In genomic region chr11:16818284-16818683, GRCh38 we compare ENCODE assay signal across 23 cellular contexts.
A peak's percentile ranks its signal among the peaks of the same experiment; 100 is the strongest.
DNase-seq lines count a peak whose midpoint lies in the region; ATAC-seq and TF ChIP-seq lines count a peak whose summit lies in the region.
"Had no signal": no experiment of that assay in that cellular context is flagged by ENCODE, and none has a peak within 500 bp of the region (broad histone marks: within the 10 kb centered on the region; RNA-seq: fewer than 3 reads in every experiment).

No MANE protein-coding gene starts in this region.

- H3K4me2 ChIP-seq in GM23248 (ENCODE audit: unreplicated experiment), result no peak overlapping the region

- H3K9me2 ChIP-seq in GM23248 (ENCODE audit: insufficient read depth), result no peaks in the 10 kb centered on the region

- no peak for ATAC-seq in WTC11
- no peak for ATAC-seq in activated T-cell treated with anti-CD3 and anti-CD28 coated beads, Interleukin-2, amount 50 U/mL, for 72 hours (replicated peaks in 1 of 2)
- ATAC-seq in GM18909 (IDR thresholded peaks at IDR 0.05; ENCODE audit: poor library complexity, unreplicated experiment), result no peak
- ATAC-seq: effector memory CD8-positive, alpha-beta T cell; gastroesophageal sphincter; natural killer cell had no signal

- no peaks in the 10 kb centered on the region for H3K79me2 ChIP-seq in GM23248 (ENCODE audit: insufficient read depth)

- no peak overlapping the region for H3K9ac ChIP-seq in GM23248

- POLR2A ChIA-PET in WTC11 (lab: Charles Lee), result no interaction called here

- no peak for TF ChIP-seq CTCF in WTC11 (IDR thresholded peaks at IDR 0.05)
- TF ChIP-seq CTCF in choroid plexus epithelial cell (conservative IDR thresholded peaks at IDR 0.05; ENCODE audit: low read depth, low read length), result peak; percentile 19
- no peak for TF ChIP-seq CTCF in neural crest cell (conservative IDR thresholded peaks at IDR 0.05)

- H3K27ac ChIP-seq in GM23248, result no peak overlapping the region
- H3K27ac ChIP-seq: C4-2B, esophagus squamous epithelium, gastroesophageal sphincter had no signal

- H3K4me1 Mint-ChIP-seq in WTC11 (peaks cover 13% of the 10 kb centered on the region), neural crest cell (peaks cover 22% of the 10 kb centered on the region)
- H3K4me1 Mint-ChIP-seq in activated T-cell treated with anti-CD3 and anti-CD28 coated beads, Interleukin-2, amount 50 U/mL, for 72 hours (ENCODE audit: low read depth), result peaks cover 13% of the 10 kb centered on the region

- H3F3A ChIP-seq in GM23248 (ENCODE audit: insufficient read depth), result no peaks in the 10 kb centered on the region

- in situ Hi-C loops in GM23248 (cut with MboI), result no loop called here

- peaks cover 28% of the 10 kb centered on the region for H3K27me3 ChIP-seq in GM23248 (replicated peaks; ENCODE audit: insufficient read depth)
- H3K27me3 ChIP-seq: esophagus squamous epithelium, gastroesophageal sphincter had no signal

- H3K36me3 Mint-ChIP-seq in WTC11 (peaks cover 4% of the 10 kb centered on the region; the same call in 1 of the 2 replicates), neural crest cell (ENCODE audit: low read depth) (no peaks in the 10 kb centered on the region)
- H3K36me3 Mint-ChIP-seq in activated T-cell treated with anti-CD3 and anti-CD28 coated beads, Interleukin-2, amount 50 U/mL, for 72 hours (ENCODE audit: insufficient read depth in 2 of 2), result no peaks in the 10 kb centered on the region
- H3K36me3 Mint-ChIP-seq: natural killer cell had no signal

- 32 to 38% methylated on average over 4 of the region's 4 CpGs for WGBS in GM23248 (ENCODE audit: low coverage in 1 of 2, low lambda C conversion rate in 2 of 2, missing lambda C conversion rate in 2 of 2), 2 experiments

- H3K27ac Mint-ChIP-seq in WTC11 (peak overlapping the region; percentile 22; the same call in 1 of the 2 replicates), neural crest cell (ENCODE audit: unreplicated experiment) (peak overlapping the region; percentile 25)
- no peak overlapping the region for H3K27ac Mint-ChIP-seq in activated T-cell treated with anti-CD3 and anti-CD28 coated beads, Interleukin-2, amount 50 U/mL, for 72 hours
- H3K27ac Mint-ChIP-seq: activated naive CD4-positive, alpha-beta T cell treated with anti-CD3 and anti-CD28 coated beads for 36 hours; activated T-cell treated with anti-CD3 and anti-CD28 coated beads, Interleukin-2, amount 50 U/mL, for 24 hours; effector memory CD8-positive, alpha-beta T cell; mesothelial cell of epicardium; natural killer cell had no signal

- H3K27me3 Mint-ChIP-seq in WTC11 (ENCODE audit: low read depth) (no peaks in the 10 kb centered on the region), neural crest cell (ENCODE audit: low read depth) (no peaks in the 10 kb centered on the region)
- H3K27me3 Mint-ChIP-seq in activated T-cell treated with anti-CD3 and anti-CD28 coated beads, Interleukin-2, amount 50 U/mL, for 72 hours (ENCODE audit: low read depth), result no peaks in the 10 kb centered on the region
- H3K27me3 Mint-ChIP-seq: activated T-cell treated with anti-CD3 and anti-CD28 coated beads, Interleukin-2, amount 50 U/mL, for 24 hours had no signal

- no peaks in the 10 kb centered on the region for H4K20me1 ChIP-seq in GM23248 (ENCODE audit: insufficient read depth)

- no peaks in the 10 kb centered on the region for H3K4me1 ChIP-seq in GM23248 (ENCODE audit: insufficient read depth)

- H3K36me3 ChIP-seq in GM23248 (ENCODE audit: low read depth), result no peaks in the 10 kb centered on the region

- DNase-seq in GM23248, result peak; percentile 26
- no peak for DNase-seq in WTC11 (ENCODE audit: low spot score)
- no peak for DNase-seq in choroid plexus epithelial cell (ENCODE audit: low read depth)
- no peak for DNase-seq in neural crest cell (ENCODE audit: low read depth, low spot score)
- no peak for DNase-seq in activated T-cell treated with anti-CD3 and anti-CD28 coated beads, Interleukin-2, amount 50 U/mL, for 72 hours
- no peak for DNase-seq in amygdala (lab: John Stamatoyannopoulos, UW)
- no peak for DNase-seq in NCI-H1417 (lab: John Stamatoyannopoulos, UW)
- DNase-seq: activated naive CD4-positive, alpha-beta T cell treated with anti-CD3 and anti-CD28 coated beads for 36 hours; activated T-cell treated with anti-CD3 and anti-CD28 coated beads, Interleukin-2, amount 50 U/mL, for 24 hours; effector memory CD8-positive, alpha-beta T cell; esophagus squamous epithelium; IMR-90; left ventricle myocardium inferior; natural killer cell; NCI-H2081 treated with DMSO at 0.1 percent for 48 hours; NCI-H345; Right ventricle myocardium superior; stimulated activated CD8-positive, alpha-beta memory T cell treated with anti-CD3 and anti-CD28 coated beads, Interleukin-4, amount 100 ng/mL, for 48 hours; trophoblast cell had no signal

- H3K4me3 ChIP-seq in GM23248, result no peak overlapping the region
- H3K4me3 ChIP-seq in choroid plexus epithelial cell (ENCODE audit: low read depth, low read length), result no peak overlapping the region
- H3K4me3 ChIP-seq: esophagus squamous epithelium, gastroesophageal sphincter, left ventricle myocardium inferior had no signal

- CTCF ChIA-PET in WTC11 (lab: Charles Lee), result interaction anchor here (1.2 kb wide), 1 partner anchor 245 kb away, joined by 4 read pairs; no protein-coding TSS in a partner anchor

- no peak overlapping the region for H3K4me3 Mint-ChIP-seq in WTC11
- no peak overlapping the region for H3K4me3 Mint-ChIP-seq in neural crest cell
- no peak overlapping the region for H3K4me3 Mint-ChIP-seq in activated T-cell treated with anti-CD3 and anti-CD28 coated beads, Interleukin-2, amount 50 U/mL, for 72 hours
- H3K4me3 Mint-ChIP-seq: activated naive CD4-positive, alpha-beta T cell treated with anti-CD3 and anti-CD28 coated beads for 36 hours; activated T-cell treated with anti-CD3 and anti-CD28 coated beads, Interleukin-2, amount 50 U/mL, for 24 hours; effector memory CD8-positive, alpha-beta T cell; mesothelial cell of epicardium; natural killer cell had no signal

- H3K9me3 Mint-ChIP-seq in WTC11 (no peaks in the 10 kb centered on the region), neural crest cell (no peaks in the 10 kb centered on the region)
- H3K9me3 Mint-ChIP-seq in activated T-cell treated with anti-CD3 and anti-CD28 coated beads, Interleukin-2, amount 50 U/mL, for 72 hours, result no peaks in the 10 kb centered on the region
- H3K9me3 Mint-ChIP-seq: activated naive CD4-positive, alpha-beta T cell treated with anti-CD3 and anti-CD28 coated beads for 36 hours; activated T-cell treated with anti-CD3 and anti-CD28 coated beads, Interleukin-2, amount 50 U/mL, for 24 hours; effector memory CD8-positive, alpha-beta T cell; mesothelial cell of epicardium; natural killer cell had no signal

- no peak overlapping the region for H2AFZ ChIP-seq in GM23248

- H3K9me3 ChIP-seq in GM23248 (ENCODE audit: low read depth), result no peaks in the 10 kb centered on the region
- H3K9me3 ChIP-seq: esophagus squamous epithelium, gastroesophageal sphincter, left ventricle myocardium inferior had no signal

TF ChIP-seq in WTC11, 78 proteins besides CTCF, POLR2A, EP300 and RAD21 (continues in another document):
- TF ChIP-seq NR2C2 (CRISPR knock-in tag; IDR thresholded peaks at IDR 0.05) (no peak), FOXJ3 (CRISPR knock-in tag; IDR thresholded peaks at IDR 0.05; ENCODE audit: borderline replicate concordance) (no peak), STAT6 (CRISPR knock-in tag; conservative IDR thresholded peaks at IDR 0.05; ENCODE audit: low read depth) (no peak), ELF4 (CRISPR knock-in tag; IDR thresholded peaks at IDR 0.05; ENCODE audit: low read depth) (no peak), SP1 (CRISPR knock-in tag; conservative IDR thresholded peaks at IDR 0.05) (no peak), SMAD3 (CRISPR knock-in tag; IDR thresholded peaks at IDR 0.05; ENCODE audit: borderline replicate concordance) (no peak), E2F4 (CRISPR knock-in tag; IDR thresholded peaks at IDR 0.05; ENCODE audit: borderline replicate concordance, low read depth) (no peak), NFATC4 (CRISPR knock-in tag; IDR thresholded peaks at IDR 0.05) (no peak)
- TF ChIP-seq, protein P1, sequence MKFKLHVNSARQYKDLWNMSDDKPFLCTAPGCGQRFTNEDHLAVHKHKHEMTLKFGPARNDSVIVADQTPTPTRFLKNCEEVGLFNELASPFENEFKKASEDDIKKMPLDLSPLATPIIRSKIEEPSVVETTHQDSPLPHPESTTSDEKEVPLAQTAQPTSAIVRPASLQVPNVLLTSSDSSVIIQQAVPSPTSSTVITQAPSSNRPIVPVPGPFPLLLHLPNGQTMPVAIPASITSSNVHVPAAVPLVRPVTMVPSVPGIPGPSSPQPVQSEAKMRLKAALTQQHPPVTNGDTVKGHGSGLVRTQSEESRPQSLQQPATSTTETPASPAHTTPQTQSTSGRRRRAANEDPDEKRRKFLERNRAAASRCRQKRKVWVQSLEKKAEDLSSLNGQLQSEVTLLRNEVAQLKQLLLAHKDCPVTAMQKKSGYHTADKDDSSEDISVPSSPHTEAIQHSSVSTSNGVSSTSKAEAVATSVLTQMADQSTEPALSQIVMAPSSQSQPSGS (CRISPR knock-in tag; IDR thresholded peaks at IDR 0.05; ENCODE audit: borderline replicate concordance, low read depth), result no peak
